In genomic region chr7:12635830-12636229, GRCh38 we compare ENCODE assay signal across 1 cellular context.
TF ChIP-seq lines count a peak whose summit lies in the region.

No MANE protein-coding gene starts in this region.

TF ChIP-seq in SK-N-SH, 30 proteins besides CTCF, POLR2A, EP300 and RAD21 (continued from another document):
- TF ChIP-seq MEF2A (IDR thresholded peaks at IDR 0.05; ENCODE audit: borderline replicate concordance, low read depth) (no peak), FOSL2 (IDR thresholded peaks at IDR 0.05; ENCODE audit: borderline replicate concordance, low read depth) (no peak)
